8 cellular contexts compared by ENCODE assay signal in the genomic region with DNA sequence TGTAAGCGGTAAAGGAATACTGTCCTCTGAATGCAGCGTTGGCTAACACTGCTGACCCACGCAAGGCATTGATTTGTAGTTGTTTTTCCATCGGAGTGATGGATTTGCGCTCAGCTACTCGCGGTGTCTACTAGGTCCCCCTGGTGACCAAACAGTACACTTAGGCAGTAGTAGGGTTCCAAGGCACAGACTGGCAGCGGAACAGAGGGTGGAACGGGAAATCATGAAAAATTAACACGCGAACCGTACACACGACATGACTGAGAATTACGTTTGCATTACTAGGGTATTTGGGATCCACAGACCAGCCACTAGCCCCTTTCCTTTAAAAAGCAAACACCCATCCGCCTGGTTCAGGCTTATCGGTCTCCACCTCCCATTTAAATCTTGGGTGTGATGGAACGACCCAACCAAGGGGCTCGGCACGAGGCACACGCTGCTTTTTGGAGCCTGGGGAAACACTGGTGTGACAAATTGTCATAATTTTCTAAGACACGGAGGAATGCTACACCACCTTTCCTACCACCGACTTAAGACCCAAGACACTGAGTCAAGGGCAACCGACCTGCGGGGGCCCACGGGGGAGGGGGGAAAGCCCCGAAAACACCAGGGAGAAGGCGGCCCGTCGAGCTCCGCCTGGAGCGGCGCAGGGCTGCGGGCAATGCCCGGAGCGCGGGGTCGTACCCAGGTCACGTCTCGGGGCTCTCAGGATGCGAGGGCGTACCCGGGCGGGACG. TPM values are rescaled to one million over a fixed set of nuclear protein-coding genes. Genes with fewer than 3 reads are reported as not detected.
A peak's percentile ranks its signal among the peaks of the same experiment; 100 is the strongest.
DNase-seq lines count a peak whose midpoint lies in the region; ATAC-seq and TF ChIP-seq lines count a peak whose summit lies in the region.

No MANE protein-coding gene starts in this region.

- H3K9me3 ChIP-seq in effector memory CD4-positive, alpha-beta T cell (ENCODE audit: control insufficient read depth, low read length), result no peaks in the 10 kb centered on the region

- peaks cover 41% of the 10 kb centered on the region for H3K4me1 ChIP-seq in effector memory CD4-positive, alpha-beta T cell (ENCODE audit: control insufficient read depth, insufficient read depth, low read length, poor library complexity, severe bottlenecking)

- H3K27me3 ChIP-seq in BJ (ENCODE audit: control insufficient read depth, insufficient read depth, low read length), result no peaks in the 10 kb centered on the region
- no peaks in the 10 kb centered on the region for H3K27me3 ChIP-seq in effector memory CD4-positive, alpha-beta T cell (replicated peaks; ENCODE audit: control insufficient read depth, insufficient read depth, low read length, poor library complexity, severe bottlenecking)

- H3K9me3 Mint-ChIP-seq in activated CD4-positive, alpha-beta memory T cell treated with anti-CD3 and anti-CD28 coated beads, Interleukin-2, amount 10 ng/mL, durations not matched to agents 7 days and 5 days, result no peaks in the 10 kb centered on the region

- peaks cover 5% of the 10 kb centered on the region for H3K36me3 Mint-ChIP-seq in activated CD4-positive, alpha-beta memory T cell treated with anti-CD3 and anti-CD28 coated beads, Interleukin-2, amount 10 ng/mL, durations not matched to agents 7 days and 5 days (ENCODE audit: low read depth)

- peak overlapping the region; percentile 94 for H3K4me3 Mint-ChIP-seq in activated CD4-positive, alpha-beta memory T cell treated with anti-CD3 and anti-CD28 coated beads, Interleukin-2, amount 10 ng/mL, durations not matched to agents 7 days and 5 days

- peak; percentile 29 for ATAC-seq in GM19035 (IDR thresholded peaks at IDR 0.05; ENCODE audit: unreplicated experiment)
- peak; percentile 39 for ATAC-seq in HG03354 (IDR thresholded peaks at IDR 0.05; ENCODE audit: poor library complexity, severe bottlenecking, unreplicated experiment)

- H3K4me1 Mint-ChIP-seq in activated CD4-positive, alpha-beta memory T cell treated with anti-CD3 and anti-CD28 coated beads, Interleukin-2, amount 10 ng/mL, durations not matched to agents 7 days and 5 days, result peaks cover 40% of the 10 kb centered on the region

- peak; percentile 78 for TF ChIP-seq CTCF in BJ (IDR thresholded peaks at IDR 0.05; ENCODE audit: insufficient read depth, low read depth, low read length)

- CTCF ChIA-PET in BJ (lab: Yijun Ruan, JAX), result interaction anchor here (0.8 to 9.1 kb wide), 23 partner anchors 10 to 129 kb away, joined by 3 to 134 read pairs (median 5); a partner anchor contains a TSS
- CTCF ChIA-PET in activated CD4-positive, alpha-beta memory T cell treated with anti-CD3 and anti-CD28 coated beads, Interleukin-2, amount 10 ng/mL, durations not matched to agents 7 days and 5 days (lab: Charles Lee), result interaction anchor here (0.5 to 9.6 kb wide), 29 partner anchors 8 to 595 kb away, joined by 3 to 176 read pairs (median 5); a partner anchor contains a TSS

- no peaks in the 10 kb centered on the region for H3K36me3 ChIP-seq in BJ (ENCODE audit: control insufficient read depth, insufficient read depth, low read length)
- H3K36me3 ChIP-seq in effector memory CD4-positive, alpha-beta T cell (ENCODE audit: control insufficient read depth, insufficient read depth, low read length), result no peaks in the 10 kb centered on the region

- H3K27me3 Mint-ChIP-seq in activated CD4-positive, alpha-beta memory T cell treated with anti-CD3 and anti-CD28 coated beads, Interleukin-2, amount 10 ng/mL, durations not matched to agents 7 days and 5 days, result no peaks in the 10 kb centered on the region

- POLR2A ChIA-PET in BJ (lab: Charles Lee), result interaction anchor here (0.5 kb wide), 1 partner anchor 185 kb away, joined by 4 read pairs; no protein-coding TSS in a partner anchor
- POLR2A ChIA-PET in activated CD4-positive, alpha-beta memory T cell treated with anti-CD3 and anti-CD28 coated beads, Interleukin-2, amount 10 ng/mL, durations not matched to agents 7 days and 5 days (lab: Charles Lee), result interaction anchor here (0.6 to 10.0 kb wide), 21 partner anchors 10 to 385 kb away, joined by 3 to 259 read pairs (median 11); a partner anchor contains a TSS

- DNase-seq in BJ (ENCODE audit: low read depth) (peak; percentile 38), NCI-H524 (lab: John Stamatoyannopoulos, UW) (peak; percentile 62 to 81), lung microvascular endothelial cell (ENCODE audit: low read depth in 2 of 2) (peak; percentile 71 to 75)
- peak; percentile 73 for DNase-seq in activated CD4-positive, alpha-beta memory T cell treated with anti-CD3 and anti-CD28 coated beads, Interleukin-2, amount 10 ng/mL, durations not matched to agents 7 days and 5 days
- DNase-seq in effector memory CD4-positive, alpha-beta T cell, result peak; percentile 47 to 55 (median 52)
- peak; percentile 35 for DNase-seq in stimulated activated CD8-positive, alpha-beta memory T cell treated with anti-CD3 and anti-CD28 coated beads, Interleukin-12 subunit alpha, Interleukin-12 subunit beta, amount 100 ng/mL, for 1 hour (ENCODE audit: low read depth)

- H3K4me3 ChIP-seq in BJ (ENCODE audit: low read depth, low read length), result peak overlapping the region; percentile 84
- H3K4me3 ChIP-seq in effector memory CD4-positive, alpha-beta T cell (ENCODE audit: insufficient read depth, low read depth, low read length, poor library complexity, severe bottlenecking), result peak overlapping the region; percentile 74

- H3K27ac Mint-ChIP-seq in activated CD4-positive, alpha-beta memory T cell treated with anti-CD3 and anti-CD28 coated beads, Interleukin-2, amount 10 ng/mL, durations not matched to agents 7 days and 5 days, result peak overlapping the region; percentile 93

- peak overlapping the region; percentile 96 for H3K27ac ChIP-seq in effector memory CD4-positive, alpha-beta T cell (ENCODE audit: insufficient read depth, low read length, poor library complexity, severe bottlenecking)

RNA-seq across cellular contexts. Expression of a gene that starts 0.7 kb away (rescaled TPM):
- polyA plus RNA-seq in BJ (2011; rRNA removed), result 12.3 and 28.0 TPM in 2 replicates
- polyA minus RNA-seq in BJ (2011; rRNA and poly(A)+ RNA removed), result 6.1 and 6.6 TPM in 2 replicates
- total RNA-seq in activated CD4-positive, alpha-beta memory T cell treated with anti-CD3 and anti-CD28 coated beads, Interleukin-2, amount 10 ng/mL, durations not matched to agents 7 days and 5 days, result 10 to 100 TPM; 12.7 to 17.2 TPM
- 0.20 and 0.22 TPM in 2 replicates for total RNA-seq in lung microvascular endothelial cell

Comparison
In these comparisons a context has a peak if more than half of its experiments do, and no peak if none do; other contexts are left out.
1. Peak in every context shown above with its lines: DNase-seq, ATAC-seq, H3K4me3 ChIP-seq and H3K27ac ChIP-seq.
2. RNA of a gene that starts 0.7 kb away (total RNA-seq): 12.7 to 17.2 TPM in activated CD4-positive, alpha-beta memory T cell treated with anti-CD3 and anti-CD28 coated beads, Interleukin-2, amount 10 ng/mL, durations not matched to agents 7 days and 5 days; 0.20 to 0.22 TPM in lung microvascular endothelial cell; every median in the first group is over 10 times any median in the second.